In the genomic region with DNA sequence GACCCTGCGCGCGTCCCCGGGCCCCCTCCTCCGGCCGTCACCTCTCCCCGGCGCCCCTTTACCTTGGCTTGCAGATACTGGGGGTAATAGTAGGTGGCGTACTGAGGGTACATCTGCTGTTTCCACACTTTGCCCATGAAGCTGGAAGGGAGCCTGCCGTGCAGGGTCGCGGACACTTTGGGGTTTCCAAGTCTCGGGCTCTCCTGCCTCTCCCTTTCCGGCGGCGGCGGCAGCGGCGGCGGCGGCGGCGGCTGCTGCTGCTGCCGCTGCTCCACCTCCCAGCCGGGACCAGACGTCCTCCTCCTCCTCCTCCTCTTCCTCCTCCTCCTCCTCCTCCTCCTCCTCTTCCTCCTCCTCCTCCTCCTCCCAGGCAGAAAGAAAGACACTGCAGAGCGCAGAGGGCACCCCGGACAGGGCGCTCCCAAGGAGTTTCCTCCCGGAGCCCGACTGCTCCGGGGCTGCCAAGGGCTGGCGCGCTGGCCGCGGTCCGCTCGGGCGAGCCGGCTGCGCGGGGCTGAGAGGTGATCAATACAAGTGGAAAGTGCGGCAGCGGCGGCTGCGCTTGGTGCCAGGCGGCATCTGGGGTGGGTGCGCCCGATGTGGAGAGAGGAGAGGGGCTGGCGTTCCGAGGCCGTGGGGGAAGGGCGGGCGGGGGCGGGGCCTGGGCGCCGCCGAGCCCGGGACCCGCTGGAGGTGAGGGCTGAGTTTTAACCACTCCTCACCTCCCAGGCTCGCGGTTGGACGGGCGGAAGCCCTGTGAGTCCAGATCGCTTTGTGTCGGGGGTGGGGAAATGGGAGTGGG, we compare ENCODE assay signal across 8 cellular contexts. TPM values are rescaled to one million over a fixed set of nuclear protein-coding genes. Genes with fewer than 3 reads are reported as not detected.
DNase-seq lines count a peak whose midpoint lies in the region; ATAC-seq and TF ChIP-seq lines count a peak whose summit lies in the region.

A gene with protein sequence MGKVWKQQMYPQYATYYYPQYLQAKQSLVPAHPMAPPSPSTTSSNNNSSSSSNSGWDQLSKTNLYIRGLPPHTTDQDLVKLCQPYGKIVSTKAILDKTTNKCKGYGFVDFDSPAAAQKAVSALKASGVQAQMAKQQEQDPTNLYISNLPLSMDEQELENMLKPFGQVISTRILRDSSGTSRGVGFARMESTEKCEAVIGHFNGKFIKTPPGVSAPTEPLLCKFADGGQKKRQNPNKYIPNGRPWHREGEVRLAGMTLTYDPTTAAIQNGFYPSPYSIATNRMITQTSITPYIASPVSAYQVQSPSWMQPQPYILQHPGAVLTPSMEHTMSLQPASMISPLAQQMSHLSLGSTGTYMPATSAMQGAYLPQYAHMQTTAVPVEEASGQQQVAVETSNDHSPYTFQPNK (minus strand): TSS at position 581 of the 802 bp plus-strand sequence. CDS start 444 bp downstream, at position 137.

- ATAC-seq in GM19467 (IDR thresholded peaks at IDR 0.05; ENCODE audit: unreplicated experiment), result no peak

- H3K36me3 ChIP-seq in cardiac muscle cell (no peaks in the 10 kb centered on the region), urinary bladder (ENCODE audit: insufficient read depth) (no peaks in the 10 kb centered on the region)

- H3K9me3 ChIP-seq in cardiac muscle cell (ENCODE audit: low read depth), result no peaks in the 10 kb centered on the region

- WGBS in urinary bladder, result under 1% methylated on average over 66 of the region's 66 CpGs

- H3K27ac ChIP-seq in cardiac muscle cell (peak within 1 kb of the TSS; percentile 94), urinary bladder (ENCODE audit: low read depth) (peak within 1 kb of the TSS; percentile 96)

- TF ChIP-seq CTCF in cardiac muscle cell (IDR thresholded peaks at IDR 0.05; ENCODE audit: low read depth, low read length), result no peak

- H3K4me3 ChIP-seq in cardiac muscle cell (peak within 1 kb of the TSS; percentile 97), urinary bladder (ENCODE audit: low read depth, low read length) (peak within 1 kb of the TSS; percentile 89)

- DNase-seq in DMS53 treated with DMSO at 0.1 percent for 48 hours (lab: John Stamatoyannopoulos, UW; ENCODE audit: unreplicated experiment) (peak; percentile 51), HT-29 (ENCODE audit: low spot score) (peak; percentile 61), SKM-1 treated with dmso at 0.1 percent for 144 hours (lab: John Stamatoyannopoulos, UW; ENCODE audit: unreplicated experiment) (peak; percentile 61), cardiac muscle cell (ENCODE audit: low read depth in 1 of 2, low spot score in 1 of 2) (peak; percentile 78 to 85), posterior vena cava (ENCODE audit: low spot score) (peak; percentile 84)
- peak; percentile 13 for DNase-seq in activated naive CD8-positive, alpha-beta T cell treated with anti-CD3 and anti-CD28 coated beads, Interleukin-2, amount 50 U/mL, for 16 hours (ENCODE audit: low read depth, low spot score)

- H3K4me1 ChIP-seq in cardiac muscle cell (ENCODE audit: low read depth) (peaks cover 18% of the 10 kb centered on the region), urinary bladder (ENCODE audit: insufficient read depth) (no peaks in the 10 kb centered on the region)

- no peaks in the 10 kb centered on the region for H3K27me3 ChIP-seq in cardiac muscle cell

- intact Hi-C loops in posterior vena cava (cut with DNase I), result no loop called here

RNA-seq across cellular contexts. Expression of the gene that starts here (rescaled TPM):
- total RNA-seq in HT-29 (2014; rRNA removed; shearing (Covaris generic)), result 11.1 and 14.2 TPM in 2 replicates
- total RNA-seq in cardiac muscle cell, result 68.8 and 89.5 TPM in 2 replicates
- 99.9 and 120 TPM in 2 replicates for polyA plus RNA-seq in cardiac muscle cell
- 100 to 1,000 TPM; 109 to 125 TPM for total RNA-seq in posterior vena cava
- total RNA-seq in urinary bladder, result 182 TPM
- polyA plus RNA-seq in urinary bladder, result 41.7 TPM

Comparison
In these comparisons a context has a peak if more than half of its experiments do, and no peak if none do; other contexts are left out.
1. DNase-seq: peak in every context shown above with its lines; median percentile 84 in posterior vena cava; 82 in cardiac muscle cell; 61 in HT-29; 61 in SKM-1 treated with dmso at 0.1 percent for 144 hours; 51 in DMS53 treated with DMSO at 0.1 percent for 48 hours; 13 in activated naive CD8-positive, alpha-beta T cell treated with anti-CD3 and anti-CD28 coated beads, Interleukin-2, amount 50 U/mL, for 16 hours.